Comparison of ENCODE assay signal across 8 cellular contexts in genomic region chr3:194577985-194578905, GRCh38. TPM values are rescaled to one million over a fixed set of nuclear protein-coding genes. Genes with fewer than 3 reads are reported as not detected.
DNase-seq lines count a peak whose midpoint lies in the region; ATAC-seq, FAIRE-seq and TF ChIP-seq lines count a peak whose summit lies in the region.

No MANE protein-coding gene starts in this region.

- DNase-seq in Caki2 (ENCODE audit: low read depth) (peak; percentile 85), endothelial cell of umbilical vein (ENCODE audit: low read depth, low spot score) (peak; percentile 89), renal cortical epithelial cell (ENCODE audit: low read depth) (peak; percentile 92), GM13977 (ENCODE audit: low spot score) (no peak), NCI-H1048 (lab: John Stamatoyannopoulos, UW) (no peak), NCI-H1436 treated with DMSO at 0.1 percent for 48 hours (lab: John Stamatoyannopoulos, UW) (no peak)

- no peaks in the 10 kb centered on the region for H3K9me1 ChIP-seq in endothelial cell of umbilical vein (replicated peaks; ENCODE audit: control insufficient read depth, extremely low read depth, insufficient read depth, low read length)

- TF ChIP-seq CTCF in OCI-LY3 (IDR thresholded peaks at IDR 0.05; ENCODE audit: low read depth, low read length) (no peak), endothelial cell of umbilical vein (IDR thresholded peaks at IDR 0.05; ENCODE audit: extremely low read depth in 1 of 2, insufficient read depth in 1 of 2, low read depth in 1 of 2, low read length in 2 of 2) (no peak), GM13977 (IDR thresholded peaks at IDR 0.05; ENCODE audit: extremely low read depth, insufficient read depth, missing control alignments) (no peak)

- in situ Hi-C loops in Caki2 (cut with HindIII; ENCODE audit: low pct_unique_long_range_greater_than_20kb, low sequenced_read_pairs) (no loop called here), GM13977 (cut with MboI; ENCODE audit: low pct_unique_long_range_greater_than_20kb, low sequenced_read_pairs, unreplicated experiment) (no loop called here)

- TF ChIP-seq POLR2A in endothelial cell of umbilical vein (IDR thresholded peaks at IDR 0.05; ENCODE audit: low read depth, low read length): no peak

- no peak overlapping the region for H3K4me2 ChIP-seq in OCI-LY3 (ENCODE audit: low read length)
- no peak overlapping the region for H3K4me2 ChIP-seq in endothelial cell of umbilical vein (ENCODE audit: insufficient read depth, low read length)

- H3K27ac ChIP-seq in OCI-LY3 (ENCODE audit: low read length) (no peak overlapping the region), endothelial cell of umbilical vein (ENCODE audit: insufficient read depth, low read depth, low read length) (peak overlapping the region; percentile 71)

- CTCF ChIA-PET in endothelial cell of umbilical vein (lab: Charles Lee): interaction anchor here (0.8 to 8.9 kb wide), 10 partner anchors 9 to 106 kb away, joined by 3 to 166 read pairs (median 4); no protein-coding TSS in a partner anchor

- FAIRE-seq in endothelial cell of umbilical vein (lab: Jason Lieb, UNC): peak; percentile 90

- H2AFZ ChIP-seq in OCI-LY3 (ENCODE audit: low read depth, low read length): peak overlapping the region; percentile 89; the same call in 1 of the 2 replicates
- no peak overlapping the region for H2AFZ ChIP-seq in endothelial cell of umbilical vein (ENCODE audit: low read depth, low read length)

- no peaks in the 10 kb centered on the region for H3K36me3 ChIP-seq in OCI-LY3 (replicated peaks; ENCODE audit: low read depth, low read length)
- no peaks in the 10 kb centered on the region for H3K36me3 ChIP-seq in endothelial cell of umbilical vein (ENCODE audit: control insufficient read depth in 2 of 2, extremely low read depth in 1 of 2, insufficient read depth in 2 of 2, low read length in 2 of 2)

- H4K20me1 ChIP-seq in OCI-LY3 (ENCODE audit: insufficient read depth, low read length) (no peaks in the 10 kb centered on the region), endothelial cell of umbilical vein (replicated peaks; ENCODE audit: control insufficient read depth, extremely low read depth, insufficient read depth, low read length) (no peaks in the 10 kb centered on the region)

- H3K9me3 ChIP-seq in OCI-LY3 (ENCODE audit: insufficient read depth, low read length) (no peaks in the 10 kb centered on the region), endothelial cell of umbilical vein (replicated peaks; ENCODE audit: control insufficient read depth, insufficient read depth, low read length) (no peaks in the 10 kb centered on the region)

- dilution Hi-C loops in endothelial cell of umbilical vein (cut with MboI; ENCODE audit: extremely low pct_ligation_motif_present, low sequenced_read_pairs): no loop called here

- H3K4me1 ChIP-seq in OCI-LY3 (ENCODE audit: low read length) (peaks cover 8% of the 10 kb centered on the region), endothelial cell of umbilical vein (ENCODE audit: control insufficient read depth, extremely low read depth, insufficient read depth, low read length) (peaks cover 20% of the 10 kb centered on the region)

- intact Hi-C loops in endothelial cell of umbilical vein (cut with micrococcal nuclease): loop anchor here (2.0 kb wide), 4 partner anchors 17 to 245 kb away; partner anchors contain the start of gene ATP13A3

- no peaks in the 10 kb centered on the region for H3K79me2 ChIP-seq in OCI-LY3 (ENCODE audit: low read length)
- H3K79me2 ChIP-seq in endothelial cell of umbilical vein (ENCODE audit: control insufficient read depth, insufficient read depth, low read length): no peaks in the 10 kb centered on the region

- H3K4me3 ChIP-seq in OCI-LY3 (ENCODE audit: low read length): no peak overlapping the region
- no peak overlapping the region for H3K4me3 ChIP-seq in endothelial cell of umbilical vein (replicated peaks in 1 of 3; ENCODE audit: insufficient read depth in 1 of 3, low read depth in 1 of 3, low read length in 3 of 3)

- no peaks in the 10 kb centered on the region for H3K27me3 ChIP-seq in OCI-LY3 (ENCODE audit: low read depth, low read length)
- no peaks in the 10 kb centered on the region for H3K27me3 ChIP-seq in endothelial cell of umbilical vein (ENCODE audit: control insufficient read depth in 2 of 2, insufficient read depth in 2 of 2, low read length in 2 of 2)

- TSS peak; percentile 74 for BruUV-seq in endothelial cell of umbilical vein (replicated peaks; lab: Mats Ljungman, UMichigan)

- H3K9ac ChIP-seq in OCI-LY3 (ENCODE audit: low read length) (no peak overlapping the region), endothelial cell of umbilical vein (replicated peaks; ENCODE audit: extremely low read depth, insufficient read depth, low read length) (peak overlapping the region; percentile 20)

- POLR2A ChIA-PET in endothelial cell of umbilical vein (lab: Charles Lee): interaction anchor here (1.2 to 1.5 kb wide), 2 partner anchors 16 to 106 kb away, joined by 3 to 4 read pairs; no protein-coding TSS in a partner anchor

- no peak for ATAC-seq in GM21529 (IDR thresholded peaks at IDR 0.05; ENCODE audit: unreplicated experiment)

TF ChIP-seq in endothelial cell of umbilical vein, 7 proteins besides CTCF, POLR2A, EP300 and RAD21:
- TF ChIP-seq JUN (IDR thresholded peaks at IDR 0.05; ENCODE audit: borderline replicate concordance, insufficient read depth, insufficient read length, low read depth) (peak; percentile 90), MAX (IDR thresholded peaks at IDR 0.05; ENCODE audit: insufficient read depth, insufficient read length) (no peak), FOS (IDR thresholded peaks at IDR 0.05; ENCODE audit: borderline replicate concordance, insufficient read depth, low read length) (peak; percentile 99), POLR2AphosphoS5 (IDR thresholded peaks at IDR 0.05; ENCODE audit: insufficient read depth, low read depth, low read length) (peak; percentile 54)
TF ChIP-seq in endothelial cell of umbilical vein: peak in this region for 3.

RNA-seq across cellular contexts. Expression of gene TMEM44, which starts 55.0 kb away (rescaled TPM):
- total RNA-seq in Caki2 (2014; rRNA removed; shearing (Covaris generic); ENCODE audit: low replicate concordance): 4.0 and 17.5 TPM in 2 replicates
- total RNA-seq in endothelial cell of umbilical vein (115 and 125 TPM in 2 replicates), renal cortical epithelial cell (14.9 and 20.7 TPM in 2 replicates)
- 88.8 and 93.8 TPM in 2 replicates for polyA plus RNA-seq in endothelial cell of umbilical vein
- 73.3 and 74.2 TPM in 2 replicates for polyA plus RNA-seq in endothelial cell of umbilical vein (2011; cell fraction: cytosol; rRNA removed)
- 348 and 401 TPM in 2 replicates for polyA plus RNA-seq in endothelial cell of umbilical vein (2011; cell fraction: nucleus; rRNA removed)
- polyA plus RNA-seq in endothelial cell of umbilical vein (2012): 34.9 and 42.8 TPM in 2 replicates
- 87.1 and 91.8 TPM in 2 replicates for polyA minus RNA-seq in endothelial cell of umbilical vein
- 7.1 TPM for polyA minus RNA-seq in endothelial cell of umbilical vein (2011; cell fraction: cytosol; rRNA and poly(A)+ RNA removed)
- 95.3 and 107 TPM in 2 replicates for polyA minus RNA-seq in endothelial cell of umbilical vein (2011; cell fraction: nucleus; rRNA and poly(A)+ RNA removed)

Comparison
In these comparisons a context has a peak if more than half of its experiments do, and no peak if none do; other contexts are left out.
1. DNase-seq: peak in Caki2 (single experiment), endothelial cell of umbilical vein (single experiment) and renal cortical epithelial cell (single experiment); none in GM13977 (single experiment), NCI-H1048 (single experiment) and NCI-H1436 treated with DMSO at 0.1 percent for 48 hours (single experiment).